Comparison of ENCODE assay signal across 8 cellular contexts in genomic region chr11:33912405-33913361, GRCh38. TPM values are rescaled to one million over a fixed set of nuclear protein-coding genes. Genes with fewer than 3 reads are reported as not detected.
DNase-seq lines count a peak whose midpoint lies in the region; ATAC-seq and TF ChIP-seq lines count a peak whose summit lies in the region.

No MANE protein-coding gene starts in this region.

- TF ChIP-seq POLR2A in upper lobe of left lung (IDR thresholded peaks at IDR 0.05) = no peak

- H3K9me3 ChIP-seq in upper lobe of left lung (no peaks in the 10 kb centered on the region), WERI-Rb-1 (ENCODE audit: severe bottlenecking) (peaks cover 8% of the 10 kb centered on the region)

- DNase-seq in DMS 273 treated with DMSO at 0.1 percent for 48 hours (lab: John Stamatoyannopoulos, UW) (peak; percentile 75), NCI-H748 treated with DMSO at 0.1 percent for 48 hours (lab: John Stamatoyannopoulos, UW) (peak; percentile 57), fibroblast of gingiva (ENCODE audit: low read depth) (peak; percentile 80), upper lobe of left lung (no peak), WERI-Rb-1 (no peak)
- no peak for DNase-seq in stimulated activated CD8-positive, alpha-beta memory T cell treated with anti-CD3 and anti-CD28 coated beads, Interleukin-4, amount 100 ng/mL, for 48 hours

- peaks cover 0 to 6% (median 3%) of the 10 kb centered on the region in 4 donors for H3K4me1 ChIP-seq in upper lobe of left lung

- H3K4me3 ChIP-seq in upper lobe of left lung (no peak overlapping the region), WERI-Rb-1 (ENCODE audit: low read depth, low read length) (no peak overlapping the region)

- H3K36me3 ChIP-seq in upper lobe of left lung = no peaks in the 10 kb centered on the region
- no peaks in the 10 kb centered on the region for H3K36me3 ChIP-seq in WERI-Rb-1

- WGBS in upper lobe of left lung, 2 donors = 46 to 67% methylated on average over 11 to 12 of the region's 12 CpGs

- H3K27me3 ChIP-seq in upper lobe of left lung = no peaks in the 10 kb centered on the region
- H3K27me3 ChIP-seq in WERI-Rb-1 (ENCODE audit: insufficient read depth, low read depth, severe bottlenecking) = no peaks in the 10 kb centered on the region

- H3K27ac ChIP-seq in upper lobe of left lung = peak overlapping the region; percentile 44 to 71 (median 49)
- H3K27ac ChIP-seq in WERI-Rb-1 = no peak overlapping the region

- TF ChIP-seq CTCF in upper lobe of left lung (IDR thresholded peaks at IDR 0.05) = no peak
- no peak for TF ChIP-seq CTCF in WERI-Rb-1 (IDR thresholded peaks at IDR 0.05; ENCODE audit: low read depth, low read length)

- no peak for TF ChIP-seq EP300 in upper lobe of left lung (IDR thresholded peaks at IDR 0.05)

- ATAC-seq in GM19328 (IDR thresholded peaks at IDR 0.05; ENCODE audit: unreplicated experiment) (peak; percentile 71), HG03280 (IDR thresholded peaks at IDR 0.05; ENCODE audit: unreplicated experiment) (peak; percentile 76), upper lobe of left lung (ENCODE audit: low FRiP score in 2 of 2) (peak in 1 of 2 donors; percentile 89)

RNA-seq across cellular contexts. Expression of gene LMO2, which starts 20.8 kb away (rescaled TPM):
- 10 to 100 TPM in 5 of 6 donors, 1 to 10 TPM in 1; 7.3 to 58.5 (median 34.1) TPM for total RNA-seq in upper lobe of left lung

Comparison
In these comparisons a context has a peak if more than half of its experiments do, and no peak if none do; other contexts are left out.
1. DNase-seq: peak in DMS 273 treated with DMSO at 0.1 percent for 48 hours (single experiment), NCI-H748 treated with DMSO at 0.1 percent for 48 hours (single experiment) and fibroblast of gingiva (single experiment); none in upper lobe of left lung (0 of 2), WERI-Rb-1 (single experiment) and stimulated activated CD8-positive, alpha-beta memory T cell treated with anti-CD3 and anti-CD28 coated beads, Interleukin-4, amount 100 ng/mL, for 48 hours (single experiment).